Comparison of ENCODE assay signal across 8 cellular contexts in the genomic region with DNA sequence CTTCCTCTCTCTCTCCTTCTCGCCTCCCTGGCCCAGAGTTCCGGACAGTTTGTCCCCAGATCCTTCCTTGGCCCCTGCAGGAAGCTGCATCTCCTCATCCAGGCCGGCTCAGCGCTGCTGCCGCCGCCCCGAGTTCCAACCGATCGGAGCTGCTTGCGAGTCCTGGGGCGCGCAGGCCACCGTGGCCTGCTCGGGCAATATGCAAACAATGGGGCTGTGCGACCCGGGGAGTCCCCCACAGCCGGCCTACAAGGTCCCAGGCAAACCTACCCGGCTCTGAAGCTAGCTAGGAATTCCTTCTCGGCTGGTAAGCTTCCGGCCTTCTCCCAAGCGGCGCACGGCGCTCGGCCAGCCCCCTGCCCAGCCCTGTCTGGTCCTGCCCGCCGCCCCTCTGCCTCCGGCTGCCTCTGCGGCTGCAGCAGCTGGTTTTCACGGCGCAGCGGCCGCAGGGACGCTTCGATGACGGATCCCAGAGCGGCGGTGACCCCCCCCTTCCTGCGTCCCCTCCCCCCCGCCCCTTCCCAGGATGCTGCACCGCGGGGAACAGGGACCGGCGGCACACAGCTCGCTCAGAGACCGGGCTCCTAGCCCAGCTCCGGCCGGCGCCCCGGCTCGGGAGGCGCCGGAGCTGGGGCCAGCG. TPM values are rescaled to one million over a fixed set of nuclear protein-coding genes. Genes with fewer than 3 reads are reported as not detected.
A peak's percentile ranks its signal among the peaks of the same experiment; 100 is the strongest.
DNase-seq lines count a peak whose midpoint lies in the region; ATAC-seq and TF ChIP-seq lines count a peak whose summit lies in the region.

No MANE protein-coding gene starts in this region.

- peaks cover 19% of the 10 kb centered on the region for H3F3A ChIP-seq in Loucy (ENCODE audit: low read depth)

- peak overlapping the region; percentile 97 for H3K4me3 ChIP-seq in Loucy (ENCODE audit: low read length, poor library complexity, severe bottlenecking)
- H3K4me3 ChIP-seq in heart right ventricle, result peak overlapping the region; percentile 42 to 81 (median 74)
- peak overlapping the region; percentile 74 for H3K4me3 ChIP-seq in psoas muscle

- peaks cover 34% of the 10 kb centered on the region for H3K36me3 ChIP-seq in Loucy (ENCODE audit: insufficient read depth, low read length)
- H3K36me3 ChIP-seq in heart right ventricle, result peaks cover 0 to 25% (median 0%) of the 10 kb centered on the region in 9 donors
- H3K36me3 ChIP-seq in psoas muscle (ENCODE audit: insufficient read depth in 1 of 2, low read depth in 1 of 2), result peaks cover 5 to 7% of the 10 kb centered on the region in 2 donors

- H3K4me1 Mint-ChIP-seq in activated naive CD8-positive, alpha-beta T cell (ENCODE audit: low read depth), result peaks cover 56% of the 10 kb centered on the region

- H3K9ac ChIP-seq in Loucy (ENCODE audit: low read depth, low read length, poor library complexity, severe bottlenecking), result peak overlapping the region; percentile 99

- H3K27ac ChIP-seq in heart right ventricle, result peak overlapping the region; percentile 81 to 99 (median 95)
- peak overlapping the region; percentile 86 for H3K27ac ChIP-seq in psoas muscle

- no peak overlapping the region for H2AFZ ChIP-seq in Loucy (ENCODE audit: low read length)

- DNase-seq in stimulated activated CD4-positive, alpha-beta T cell treated with anti-CD3 and anti-CD28 coated beads, Interleukin-2, amount 100 ng/mL, for 24 hours, result peak; percentile 18 to 21
- no peak for DNase-seq in stimulated activated CD4-positive, alpha-beta T cell treated with anti-CD3 and anti-CD28 coated beads, Interleukin-12 subunit alpha, Interleukin-12 subunit beta, amount 100 ng/mL, for 4 hours
- peak in 1 of 2 donors; percentile 24 for DNase-seq in heart right ventricle
- DNase-seq in psoas muscle, result peak in 1 of 2 donors; percentile 67
- DNase-seq in Ammon's horn (ENCODE audit: low spot score), result no peak

- H3K9me3 Mint-ChIP-seq in activated naive CD8-positive, alpha-beta T cell (ENCODE audit: low read depth), result no peaks in the 10 kb centered on the region

- intact Hi-C loops in heart right ventricle (cut with DNase I) (loop anchor here in 8 of 10 donors (1.0 to 10.0 kb wide), 9 partner anchors 39 to 61 kb away; a partner anchor contains a TSS), psoas muscle (cut with DNase I) (no loop called here)

- WGBS in heart right ventricle, 2 donors, result 2 to 4% methylated on average over 28 to 51 of the region's 54 CpGs
- 1 to 20% (median 1%) methylated on average over 13 to 54 of the region's 54 CpGs for WGBS in psoas muscle, 3 donors

- peaks cover 54% of the 10 kb centered on the region for H3K79me2 ChIP-seq in Loucy (ENCODE audit: insufficient read depth, low read length)

- ATAC-seq in heart right ventricle, result peak in 7 of 8 donors; percentile 5 to 63 (median 49)
- ATAC-seq in psoas muscle, result peak in 2 of 4 donors; percentile 3 to 16
- ATAC-seq in HG03520 (IDR thresholded peaks at IDR 0.05; ENCODE audit: unreplicated experiment), result no peak

- H3K4me1 ChIP-seq in Loucy (ENCODE audit: insufficient read depth, low read length, poor library complexity, severe bottlenecking) (peaks cover 49% of the 10 kb centered on the region), heart right ventricle (peaks cover 3 to 61% (median 29%) of the 10 kb centered on the region in 9 donors), psoas muscle (peaks cover 36% of the 10 kb centered on the region)

- H4K20me1 ChIP-seq in Loucy (ENCODE audit: insufficient read depth, low read length, poor library complexity, severe bottlenecking), result peaks cover 33% of the 10 kb centered on the region

- no peaks in the 10 kb centered on the region for H3K27me3 Mint-ChIP-seq in activated naive CD8-positive, alpha-beta T cell

- peak overlapping the region; percentile 99 for H3K4me2 ChIP-seq in Loucy (ENCODE audit: low read depth, low read length, poor library complexity, severe bottlenecking)

- no peak for TF ChIP-seq CTCF in Loucy (conservative IDR thresholded peaks at IDR 0.05; ENCODE audit: low read length)
- no peak for TF ChIP-seq CTCF in heart right ventricle (IDR thresholded peaks at IDR 0.05)
- no peak for TF ChIP-seq CTCF in psoas muscle (IDR thresholded peaks at IDR 0.05)

- H3K27me3 ChIP-seq in Loucy (ENCODE audit: insufficient read depth, low read length, poor library complexity, severe bottlenecking) (peaks cover 13% of the 10 kb centered on the region), heart right ventricle (peaks cover 0 to 23% (median 0%) of the 10 kb centered on the region in 7 donors), psoas muscle (ENCODE audit: insufficient read depth in 3 of 3, low read length in 2 of 3) (peaks cover 0 to 23% (median 0%) of the 10 kb centered on the region in 3 donors)

- peak overlapping the region; percentile 94 for H3K27ac Mint-ChIP-seq in activated naive CD8-positive, alpha-beta T cell

- peak overlapping the region; percentile 92 for H3K4me3 Mint-ChIP-seq in activated naive CD8-positive, alpha-beta T cell

- no peaks in the 10 kb centered on the region for H3K9me3 ChIP-seq in Loucy (ENCODE audit: insufficient read depth, low read depth, low read length)
- H3K9me3 ChIP-seq in heart right ventricle, result no peaks in the 10 kb centered on the region
- H3K9me3 ChIP-seq in psoas muscle, result no peaks in the 10 kb centered on the region

- no peaks in the 10 kb centered on the region for H3K36me3 Mint-ChIP-seq in activated naive CD8-positive, alpha-beta T cell

- no peaks in the 10 kb centered on the region for H3K9me2 ChIP-seq in Loucy (replicated peaks; ENCODE audit: low read depth, low read length)

RNA-seq across cellular contexts. Expression of a gene that starts 59.4 kb away (rescaled TPM):
- total RNA-seq in heart right ventricle (10 to 100 TPM; 26.3 to 88.2 (median 36.0) TPM), psoas muscle (100 to 1,000 TPM in 3 of 4 donors, 10 to 100 TPM in 1; 23.7 to 310 (median 184) TPM)
- polyA plus RNA-seq in heart right ventricle (100 to 1,000 TPM in 1 of 2 donors, 10 to 100 TPM in 1; 70.7 to 153 TPM), psoas muscle (1,000 to 10,000 TPM in 1 of 3 donors, 100 to 1,000 TPM in 2; 467 to 1,236 (median 802) TPM)

Comparison
In these comparisons a context has a peak if more than half of its experiments do, and no peak if none do; other contexts are left out.
1. DNase-seq: peak in stimulated activated CD4-positive, alpha-beta T cell treated with anti-CD3 and anti-CD28 coated beads, Interleukin-2, amount 100 ng/mL, for 24 hours (2 of 2); none in stimulated activated CD4-positive, alpha-beta T cell treated with anti-CD3 and anti-CD28 coated beads, Interleukin-12 subunit alpha, Interleukin-12 subunit beta, amount 100 ng/mL, for 4 hours (single experiment) and Ammon's horn (single experiment).
2. intact Hi-C loops: an anchor here in heart right ventricle (1.0 to 10.0 kb wide); none called in psoas muscle.
3. Peak in every context shown above with its lines, with median percentiles within 50 percentile points of each other: H3K4me3 ChIP-seq.